In genomic region chr20:62855120-62855519, GRCh38 we compare ENCODE assay signal across 27 cellular contexts. TPM values are rescaled to one million over a fixed set of nuclear protein-coding genes. Genes with fewer than 3 reads are reported as not detected.
"Had no signal": no experiment of that assay in that cellular context is flagged by ENCODE, and none has a peak within 500 bp of the region (broad histone marks: within the 10 kb centered on the region; RNA-seq: fewer than 3 reads in every experiment).

No MANE protein-coding gene starts in this region.

- H3K4me1 ChIP-seq: colonic mucosa had no signal

- FAIRE-seq: endometrium, islet of Langerhans, keratinocyte had no signal

- ATAC-seq: effector memory CD8-positive, alpha-beta T cell; esophagus mucosa; gastrocnemius medialis; heart right ventricle; left cardiac atrium; left lung; left ventricle myocardium superior; lower lobe of right lung; mucosa of descending colon had no signal

- H3K27ac ChIP-seq: colonic mucosa, epithelial cell of prostate, esophagus squamous epithelium, gastrocnemius medialis, heart right ventricle, left lung, lower lobe of right lung had no signal

- H3K4me3 ChIP-seq: colonic mucosa, esophagus squamous epithelium, gastrocnemius medialis, heart right ventricle, left lung, lower lobe of right lung, mucosa of descending colon had no signal

- H3K27me3 ChIP-seq: colonic mucosa, esophagus squamous epithelium, gastrocnemius medialis had no signal

- H3K36me3 ChIP-seq: colonic mucosa had no signal

- DNase-seq: colonic mucosa; cortex of kidney; effector CD8-positive, alpha-beta T cell; effector memory CD8-positive, alpha-beta T cell; endodermal cell; erythroblast; esophagus squamous epithelium; foreskin fibroblast; foreskin melanocyte; gastrocnemius medialis; glutamatergic neuron; head of caudate nucleus; heart right ventricle; hippocampal formation; left cardiac atrium; left ventricle myocardium superior; lower lobe of right lung; mesenchymal stem cell; mucosa of descending colon; naive B cell had no signal

- H3K9me3 ChIP-seq: colonic mucosa, esophagus squamous epithelium, gastrocnemius medialis, heart right ventricle, left lung, lower lobe of right lung, mucosa of descending colon had no signal

RNA-seq across cellular contexts. Expression of gene COL9A3, which starts 38.3 kb away (rescaled TPM):
- total RNA-seq: myocyte had no signal
